10 cellular contexts compared by ENCODE assay signal in genomic region chr13:110109910-110110309, GRCh38.
DNase-seq lines count a peak whose midpoint lies in the region; ATAC-seq and TF ChIP-seq lines count a peak whose summit lies in the region.
"Had no signal": no experiment of that assay in that cellular context is flagged by ENCODE, and none has a peak within 500 bp of the region (broad histone marks: within the 10 kb centered on the region; RNA-seq: fewer than 3 reads in every experiment).

No MANE protein-coding gene starts in this region.

- no peak for TF ChIP-seq CTCF in nephron progenitor cell (IDR thresholded peaks at IDR 0.05)

- in situ Hi-C loops in Caki2 (cut with HindIII; ENCODE audit: low pct_unique_long_range_greater_than_20kb, low sequenced_read_pairs) = no loop called here

- no peak for ATAC-seq in GM19455 (IDR thresholded peaks at IDR 0.05; ENCODE audit: unreplicated experiment)
- ATAC-seq in HG03095 (IDR thresholded peaks at IDR 0.05; ENCODE audit: unreplicated experiment) = no peak
- ATAC-seq: naive thymus-derived CD4-positive, alpha-beta T cell had no signal

- H3K4me1 Mint-ChIP-seq in nephron progenitor cell = peaks cover 26% of the 10 kb centered on the region
- H3K4me1 Mint-ChIP-seq: naive thymus-derived CD4-positive, alpha-beta T cell had no signal

- no peaks in the 10 kb centered on the region for H3K9me3 Mint-ChIP-seq in nephron progenitor cell

- H3K36me3 Mint-ChIP-seq in nephron progenitor cell (ENCODE audit: low read depth) = no peaks in the 10 kb centered on the region
- H3K36me3 Mint-ChIP-seq: naive thymus-derived CD4-positive, alpha-beta T cell had no signal

- H3K27me3 Mint-ChIP-seq in nephron progenitor cell (ENCODE audit: low read depth, poor library complexity) = peaks cover 7% of the 10 kb centered on the region

- H3K4me3 Mint-ChIP-seq in nephron progenitor cell = no peak overlapping the region
- H3K4me3 Mint-ChIP-seq: naive thymus-derived CD4-positive, alpha-beta T cell had no signal

- DNase-seq in Caki2 (ENCODE audit: low read depth) = peak; percentile 74
- peak; percentile 89 for DNase-seq in T1000 (lab: John Stamatoyannopoulos, UW)
- peak; percentile 27 for DNase-seq in globus pallidus (ENCODE audit: low spot score)
- peak in 8 of 10 donors; percentile 38 to 95 (median 76) for DNase-seq in posterior cingulate gyrus
- no peak for DNase-seq in NCI-H526 treated with DMSO at 0.1 percent for 48 hours (lab: John Stamatoyannopoulos, UW)
- DNase-seq in nephron progenitor cell = no peak
- DNase-seq: naive thymus-derived CD4-positive, alpha-beta T cell; NCI-H1105 had no signal

- H3K27ac Mint-ChIP-seq in nephron progenitor cell = no peak overlapping the region
- H3K27ac Mint-ChIP-seq: naive thymus-derived CD4-positive, alpha-beta T cell had no signal

- intact Hi-C loops in posterior cingulate gyrus (cut with DNase I) = loop anchor here (5.0 to 10.0 kb wide), 2 partner anchors 315 to 1148 kb away; no protein-coding TSS in a partner anchor

Comparison
In these comparisons a context has a peak if more than half of its experiments do, and no peak if none do; other contexts are left out.
1. DNase-seq: peak in Caki2 (single experiment), T1000 (single experiment), globus pallidus (single experiment) and posterior cingulate gyrus (8 of 10); none in NCI-H526 treated with DMSO at 0.1 percent for 48 hours (single experiment) and nephron progenitor cell (single experiment).